9 cellular contexts compared by ENCODE assay signal in the genomic region with DNA sequence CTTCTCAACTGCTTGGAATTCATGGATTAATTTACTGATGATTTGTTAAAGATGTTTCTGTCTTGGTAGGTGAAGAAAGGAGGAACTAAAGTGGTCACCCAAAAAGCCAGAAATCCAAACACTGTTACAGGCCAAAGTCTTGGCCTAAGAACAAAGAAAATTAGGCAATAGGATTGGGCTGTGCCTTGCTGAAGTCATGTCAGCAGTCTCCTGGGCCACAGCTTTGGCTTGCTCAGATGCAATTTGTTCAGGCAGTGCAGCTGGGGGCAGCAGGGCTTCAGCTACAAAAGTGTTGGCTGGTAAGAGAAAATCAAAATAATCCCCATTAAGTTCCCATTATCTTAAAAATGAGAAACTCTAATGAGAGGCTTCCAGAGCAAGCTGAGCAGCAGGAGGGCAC. TPM values are rescaled to one million over a fixed set of nuclear protein-coding genes. Genes with fewer than 3 reads are reported as not detected.
A peak's percentile ranks its signal among the peaks of the same experiment; 100 is the strongest.
DNase-seq lines count a peak whose midpoint lies in the region; ATAC-seq, FAIRE-seq and TF ChIP-seq lines count a peak whose summit lies in the region.
"Had no signal": no experiment of that assay in that cellular context is flagged by ENCODE, and none has a peak within 500 bp of the region (broad histone marks: within the 10 kb centered on the region; RNA-seq: fewer than 3 reads in every experiment).

No MANE protein-coding gene starts in this region.

- H3K36me3 ChIP-seq in astrocyte (ENCODE audit: insufficient read depth, low read length) (no peaks in the 10 kb centered on the region), right lobe of liver (no peaks in the 10 kb centered on the region)

- peaks cover 3% of the 10 kb centered on the region for H3K36me3 Mint-ChIP-seq in stimulated activated naive CD8-positive, alpha-beta T cell treated with anti-CD3 and anti-CD28 coated beads, Interleukin-15, Interleukin-2, amounts not matched to agents 100 ng/mL and 50 ng/mL, for 24 hours (ENCODE audit: low read depth)
- H3K36me3 Mint-ChIP-seq in astrocyte (ENCODE audit: low read depth, unreplicated experiment): no peaks in the 10 kb centered on the region

- H3K9me3 Mint-ChIP-seq in stimulated activated naive CD8-positive, alpha-beta T cell treated with anti-CD3 and anti-CD28 coated beads, Interleukin-15, Interleukin-2, amounts not matched to agents 100 ng/mL and 50 ng/mL, for 24 hours: no peaks in the 10 kb centered on the region
- no peaks in the 10 kb centered on the region for H3K9me3 Mint-ChIP-seq in astrocyte (ENCODE audit: unreplicated experiment)

- H3K27me3 Mint-ChIP-seq in stimulated activated naive CD8-positive, alpha-beta T cell treated with anti-CD3 and anti-CD28 coated beads, Interleukin-15, Interleukin-2, amounts not matched to agents 100 ng/mL and 50 ng/mL, for 24 hours: no peaks in the 10 kb centered on the region
- no peaks in the 10 kb centered on the region for H3K27me3 Mint-ChIP-seq in astrocyte (ENCODE audit: low read depth, unreplicated experiment)

- H4K20me1 ChIP-seq in astrocyte (ENCODE audit: insufficient read depth, low read length): no peaks in the 10 kb centered on the region

- no peaks in the 10 kb centered on the region for H3K79me2 ChIP-seq in astrocyte (ENCODE audit: insufficient read depth, low read length)

- H3K9me3 ChIP-seq in astrocyte (ENCODE audit: insufficient read depth, low read depth, low read length): no peaks in the 10 kb centered on the region
- H3K9me3 ChIP-seq in right lobe of liver: no peaks in the 10 kb centered on the region

- TF ChIP-seq CTCF in astrocyte (IDR thresholded peaks at IDR 0.05; ENCODE audit: insufficient read depth, low read depth, low read length) (no peak), right lobe of liver (IDR thresholded peaks at IDR 0.05) (no peak)

- H3K4me2 ChIP-seq in astrocyte (ENCODE audit: low read length): peak overlapping the region; percentile 31

- no peak for FAIRE-seq in astrocyte (lab: Jason Lieb, UNC)

- no peak for DNase-seq in stimulated activated naive CD8-positive, alpha-beta T cell treated with anti-CD3 and anti-CD28 coated beads, Interleukin-15, Interleukin-2, amounts not matched to agents 100 U/mL and 50 U/mL, for 24 hours
- DNase-seq in astrocyte (ENCODE audit: low read depth) (peak; percentile 47), right lobe of liver (no peak), putamen (ENCODE audit: low spot score) (no peak), 8988T (no peak), NCI-H2107 (lab: John Stamatoyannopoulos, UW) (no peak)
- DNase-seq: KG1 had no signal

- no peak overlapping the region for H3K4me3 ChIP-seq in astrocyte (ENCODE audit: insufficient read depth, low read depth, low read length)
- no peak overlapping the region for H3K4me3 ChIP-seq in right lobe of liver

- H3K27me3 ChIP-seq in astrocyte (ENCODE audit: insufficient read depth, low read length) (no peaks in the 10 kb centered on the region), right lobe of liver (no peaks in the 10 kb centered on the region)

- peak overlapping the region; percentile 53 for H3K27ac Mint-ChIP-seq in stimulated activated naive CD8-positive, alpha-beta T cell treated with anti-CD3 and anti-CD28 coated beads, Interleukin-15, Interleukin-2, amounts not matched to agents 100 ng/mL and 50 ng/mL, for 24 hours
- H3K27ac Mint-ChIP-seq in astrocyte (ENCODE audit: unreplicated experiment): peak overlapping the region; percentile 91

- intact Hi-C loops in right lobe of liver (cut with DNase I): no loop called here

- ATAC-seq in stimulated activated naive CD8-positive, alpha-beta T cell treated with anti-CD3 and anti-CD28 coated beads, Interleukin-15, Interleukin-2, amounts not matched to agents 100 U/mL and 50 U/mL, for 24 hours: no peak
- peak; percentile 27 to 68 (median 47) for ATAC-seq in right lobe of liver
- ATAC-seq in GM18502 (IDR thresholded peaks at IDR 0.05; ENCODE audit: poor library complexity, unreplicated experiment): no peak

- H3K4me3 Mint-ChIP-seq in stimulated activated naive CD8-positive, alpha-beta T cell treated with anti-CD3 and anti-CD28 coated beads, Interleukin-15, Interleukin-2, amounts not matched to agents 100 ng/mL and 50 ng/mL, for 24 hours: no peak overlapping the region
- no peak overlapping the region for H3K4me3 Mint-ChIP-seq in astrocyte (ENCODE audit: unreplicated experiment)

- no peak overlapping the region for H2AFZ ChIP-seq in astrocyte (ENCODE audit: low read depth, low read length)

- peak overlapping the region; percentile 49 for H3K27ac ChIP-seq in astrocyte (ENCODE audit: low read depth, low read length)
- no peak overlapping the region for H3K27ac ChIP-seq in right lobe of liver

- no peak overlapping the region for H3K9ac ChIP-seq in astrocyte (ENCODE audit: low read length)

- TF ChIP-seq POLR2A in right lobe of liver (IDR thresholded peaks at IDR 0.05): no peak

- H3K4me1 ChIP-seq in astrocyte (ENCODE audit: insufficient read depth, low read length) (peaks cover 14% of the 10 kb centered on the region), right lobe of liver (peaks cover 0 to 3% (median 0%) of the 10 kb centered on the region in 4 donors)

- H3K4me1 Mint-ChIP-seq in stimulated activated naive CD8-positive, alpha-beta T cell treated with anti-CD3 and anti-CD28 coated beads, Interleukin-15, Interleukin-2, amounts not matched to agents 100 ng/mL and 50 ng/mL, for 24 hours (ENCODE audit: low read depth): peaks cover 62% of the 10 kb centered on the region
- H3K4me1 Mint-ChIP-seq in astrocyte (ENCODE audit: low read depth, unreplicated experiment): peaks cover 15% of the 10 kb centered on the region

RNA-seq across cellular contexts. Expression of a gene that starts 14.0 kb away (rescaled TPM):
- total RNA-seq in astrocyte: 63.9 and 66.6 TPM in 2 replicates
- 10 to 100 TPM; 25.9 to 53.8 (median 33.3) TPM for total RNA-seq in right lobe of liver

Comparison
In these comparisons a context has a peak if more than half of its experiments do, and no peak if none do; other contexts are left out.
1. ATAC-seq: peak in right lobe of liver (4 of 4); none in stimulated activated naive CD8-positive, alpha-beta T cell treated with anti-CD3 and anti-CD28 coated beads, Interleukin-15, Interleukin-2, amounts not matched to agents 100 U/mL and 50 U/mL, for 24 hours (single experiment) and GM18502 (single experiment).